In genomic region chr3:17860840-17861471, GRCh38 we compare ENCODE assay signal across 7 cellular contexts.
A peak's percentile ranks its signal among the peaks of the same experiment; 100 is the strongest.
DNase-seq lines count a peak whose midpoint lies in the region; TF ChIP-seq lines count a peak whose summit lies in the region.
"Not testable (repeated sequence)": the region's sequence is repeated elsewhere in the genome, so short reads cannot be mapped to it uniquely, and the experiment has no call there.

No MANE protein-coding gene starts in this region.

- not testable (repeated sequence) for H3K4me1 ChIP-seq in NT2/D1 (ENCODE audit: insufficient read depth, insufficient read length); cardiac muscle cell (ENCODE audit: low read depth); iPS-20b (ENCODE audit: insufficient read depth, low read length); neuronal stem cell (ENCODE audit: control insufficient read depth in 2 of 2, insufficient read depth in 1 of 2, low read depth in 1 of 2, low read length in 2 of 2)

- H3K36me3 Mint-ChIP-seq in brain, result peaks cover 12% of the 10 kb centered on the region

- H3K27ac Mint-ChIP-seq in brain, result peak overlapping the region in 3 of 5 experiments; percentile 62 to 92 (median 81)

- not testable (repeated sequence) for H3K4me2 ChIP-seq in neuronal stem cell (ENCODE audit: insufficient read depth, low read length, poor library complexity, severe bottlenecking)

- peak overlapping the region; percentile 35 for H2AFZ ChIP-seq in neuronal stem cell (ENCODE audit: low read length)

- H3K27me3 Mint-ChIP-seq in brain, result not testable (repeated sequence)

- not testable (repeated sequence) for H2BK120ac ChIP-seq in neuronal stem cell (ENCODE audit: low read depth, low read length)

- H2BK5ac ChIP-seq in neuronal stem cell (ENCODE audit: low read length), result not testable (repeated sequence)

- not testable (repeated sequence) for H3K14ac ChIP-seq in neuronal stem cell (ENCODE audit: low read length)

- peaks cover 18% of the 10 kb centered on the region for H3K36me3 ChIP-seq in NT2/D1 (ENCODE audit: insufficient read depth, insufficient read length, low read length)
- H3K36me3 ChIP-seq in cardiac muscle cell; iPS-20b (ENCODE audit: insufficient read depth, low read depth, low read length); neuronal stem cell (replicated peaks in 1 of 2; ENCODE audit: control insufficient read depth in 2 of 2, insufficient read depth in 2 of 2, low read length in 2 of 2): not testable (repeated sequence)

- not testable (repeated sequence) for H3K9me3 ChIP-seq in NT2/D1 (ENCODE audit: insufficient read depth, low read length); cardiac muscle cell (ENCODE audit: low read depth); iPS-20b (ENCODE audit: insufficient read depth, low read depth, low read length); neuronal stem cell (replicated peaks in 1 of 2; ENCODE audit: control insufficient read depth in 2 of 2, insufficient read depth in 1 of 2, low read depth in 1 of 2, low read length in 2 of 2)

- no CpG with 5 or more reads among the region's 35 CpGs for whole genome bisulfite sequencing in neuronal stem cell (ENCODE audit: extremely low coverage in 2 of 2, insufficient read length in 2 of 2, insufficient replicate concordance in 1 of 2), 2 donors

- peak; percentile 52 for DNase-seq in ELF-1 (ENCODE audit: low read depth, low spot score)
- not testable (repeated sequence) for DNase-seq in HEK293T (ENCODE audit: extremely low spot score); NT2/D1 (ENCODE audit: low read depth, low spot score); cardiac muscle cell (ENCODE audit: low read depth in 1 of 2, low spot score in 1 of 2); neuronal stem cell (ENCODE audit: low spot score)

- not testable (repeated sequence) for H3K79me1 ChIP-seq in neuronal stem cell (ENCODE audit: low read depth, low read length)

- not testable (repeated sequence) for H2BK15ac ChIP-seq in neuronal stem cell (ENCODE audit: low read length)

- not testable (repeated sequence) for H3K4me1 Mint-ChIP-seq in brain

- POLR2A ChIA-PET in HEK293T (lab: Yijun Ruan, JAX), result not testable (repeated sequence)

- H4K91ac ChIP-seq in neuronal stem cell (ENCODE audit: low read depth, low read length, poor library complexity), result not testable (repeated sequence)

- CTCF ChIA-PET in HEK293T (lab: Yijun Ruan, JAX), result not testable (repeated sequence)

- peaks cover 6 to 21% (median 9%) of the 10 kb centered on the region in 5 experiments for H3K9me3 Mint-ChIP-seq in brain

- not testable (repeated sequence) for H2AK5ac ChIP-seq in neuronal stem cell (ENCODE audit: low read depth, low read length)

- not testable (repeated sequence) for H3K27me3 ChIP-seq in NT2/D1 (ENCODE audit: insufficient read depth, insufficient read length); cardiac muscle cell; iPS-20b (ENCODE audit: insufficient read depth, low read length); neuronal stem cell (ENCODE audit: control insufficient read depth in 3 of 3, insufficient read depth in 3 of 3, low read depth in 1 of 3, low read length in 3 of 3)

- not testable (repeated sequence) for H3K18ac ChIP-seq in neuronal stem cell (ENCODE audit: low read length)

- not testable (repeated sequence) for H3K4ac ChIP-seq in neuronal stem cell (ENCODE audit: low read length)

- not testable (repeated sequence) for H4K8ac ChIP-seq in neuronal stem cell (ENCODE audit: low read depth, low read length)

- peak overlapping the region; percentile 18 to 85 (median 76) for H3K4me3 Mint-ChIP-seq in brain

- not testable (repeated sequence) for H3K23ac ChIP-seq in neuronal stem cell (ENCODE audit: low read depth, low read length, poor library complexity)

- peak overlapping the region; percentile 72 for H3K9ac ChIP-seq in NT2/D1 (ENCODE audit: insufficient read length, low read depth)
- not testable (repeated sequence) for H3K9ac ChIP-seq in iPS-20b (ENCODE audit: low read depth, low read length); neuronal stem cell (ENCODE audit: low read depth, low read length, poor library complexity)

- not testable (repeated sequence) for TF ChIP-seq CTCF in brain (conservative IDR thresholded peaks at IDR 0.05); cardiac muscle cell (IDR thresholded peaks at IDR 0.05; ENCODE audit: low read depth, low read length)

- H2BK12ac ChIP-seq in neuronal stem cell (ENCODE audit: low read length), result not testable (repeated sequence)

- H3K4me3 ChIP-seq in NT2/D1 (ENCODE audit: insufficient read length, low read depth) (peak overlapping the region; percentile 44), cardiac muscle cell (peak overlapping the region; percentile 39), iPS-20b (ENCODE audit: low read length) (peak overlapping the region; percentile 56; the same call in 1 of the 2 replicates), neuronal stem cell (ENCODE audit: low read length in 2 of 2) (peak overlapping the region in 1 of 2 donors; percentile 41)

- H3K27ac ChIP-seq in cardiac muscle cell, result peak overlapping the region; percentile 69
- not testable (repeated sequence) for H3K27ac ChIP-seq in iPS-20b (ENCODE audit: low read length); neuronal stem cell (replicated peaks; ENCODE audit: low read length)

TF ChIP-seq in HEK293T, 16 proteins besides CTCF, POLR2A, EP300 and RAD21:
- 0 out of 2 replicates have a peak, but pooled peaks have one; percentile 29 for TF ChIP-seq L3MBTL2 (conservative IDR thresholded peaks at IDR 0.05)
TF ChIP-seq in HEK293T: peak in this region for 1; not testable (repeated sequence) for 15.
